ENCODE assay signal across 12 cellular contexts in genomic region chr5:143806568-143806967, GRCh38. TPM values are rescaled to one million over a fixed set of nuclear protein-coding genes. Genes with fewer than 3 reads are reported as not detected.
DNase-seq lines count a peak whose midpoint lies in the region; ATAC-seq, FAIRE-seq and TF ChIP-seq lines count a peak whose summit lies in the region.
"Had no signal": no experiment of that assay in that cellular context is flagged by ENCODE, and none has a peak within 500 bp of the region (broad histone marks: within the 10 kb centered on the region; RNA-seq: fewer than 3 reads in every experiment).

No MANE protein-coding gene starts in this region.

- BruUV-seq in GM12878 (replicated peaks; lab: Mats Ljungman, UMichigan): no TSS peak

- H3K4me3 Mint-ChIP-seq in type B pancreatic cell (peak overlapping the region; percentile 21), CD14-positive monocyte (no peak overlapping the region)

- H3K9me3 ChIP-seq in GM12878 (replicated peaks; ENCODE audit: control insufficient read depth, insufficient read depth, low read length): no peaks in the 10 kb centered on the region
- H3K9me3 ChIP-seq: sigmoid colon, vagina had no signal

- H3K27me3 Mint-ChIP-seq in type B pancreatic cell (no peaks in the 10 kb centered on the region), CD14-positive monocyte (ENCODE audit: low read depth in 3 of 3) (peaks cover 0 to 1% (median 0%) of the 10 kb centered on the region in 3 donors)

- H3K36me3 ChIP-seq in GM12878 (ENCODE audit: control insufficient read depth in 2 of 2, insufficient read depth in 2 of 2, low read length in 1 of 2): no peaks in the 10 kb centered on the region
- H3K36me3 ChIP-seq: sigmoid colon, vagina had no signal

- RAD21 ChIA-PET in GM12878 (lab: Charles Lee; ENCODE audit: unreplicated experiment): interaction anchor here (0.7 to 2.5 kb wide), 17 partner anchors 13 to 589 kb away, joined by 3 to 13 read pairs (median 4); no protein-coding TSS in a partner anchor

- H3K4me1 Mint-ChIP-seq in type B pancreatic cell (ENCODE audit: unreplicated experiment) (peaks cover 16% of the 10 kb centered on the region), CD14-positive monocyte (no peaks in the 10 kb centered on the region)

- H3K4me1 ChIP-seq in GM12878 (ENCODE audit: control insufficient read depth, insufficient read depth, low read length): peaks cover 3% of the 10 kb centered on the region; the same call in 1 of the 2 replicates
- H3K4me1 ChIP-seq: sigmoid colon, vagina had no signal

- peak; percentile 88 for FAIRE-seq in GM19239 (lab: Jason Lieb, UNC)
- FAIRE-seq in GM12878 (lab: Jason Lieb, UNC): peak; percentile 98
- FAIRE-seq: endothelial cell of umbilical vein had no signal

- TF ChIP-seq CTCF in GM12878 (IDR thresholded peaks at IDR 0.05 in 2 of 3, conservative IDR thresholded peaks at IDR 0.05 in 1 of 3; ENCODE audit: control insufficient read depth in 2 of 3, extremely low read depth in 1 of 3, insufficient read depth in 1 of 3, low read depth in 3 of 3, low read length in 3 of 3): no peak
- TF ChIP-seq CTCF in type B pancreatic cell (conservative IDR thresholded peaks at IDR 0.05): no peak
- no peak for TF ChIP-seq CTCF in CD14-positive monocyte (IDR thresholded peaks at IDR 0.05)

- CTCF ChIA-PET in GM12878 (lab: Yijun Ruan, JAX): interaction anchor here (0.9 to 1.6 kb wide), 6 partner anchors 11 to 878 kb away, joined by 3 to 9 read pairs (median 5); no protein-coding TSS in a partner anchor

- POLR2A ChIA-PET in GM12878 (lab: Charles Lee): interaction anchor here (0.6 to 1.2 kb wide), 5 partner anchors 11 to 800 kb away, joined by 3 to 5 read pairs (median 3); no protein-coding TSS in a partner anchor

- DNase-seq in GM19239 (ENCODE audit: insufficient read length, low spot score) (no peak), GM12878 (ENCODE audit: low read depth, low spot score) (peak; percentile 60), type B pancreatic cell (ENCODE audit: extremely low spot score, unreplicated experiment) (no peak), NOMO-1 (lab: John Stamatoyannopoulos, UW; ENCODE audit: unreplicated experiment in 2 of 2) (no peak), CD14-positive monocyte (ENCODE audit: low spot score) (no peak), midbrain (lab: John Stamatoyannopoulos, UW) (no peak)
- DNase-seq: aorta, NCI-H1436 treated with DMSO at 0.1 percent for 48 hours, sigmoid colon had no signal

- no peaks in the 10 kb centered on the region for H3K79me2 ChIP-seq in GM12878 (ENCODE audit: control insufficient read depth, insufficient read depth, low read length)

- peak; percentile 25; the same call in 1 of the 2 replicates for TF ChIP-seq RAD21 in GM12878 (IDR thresholded peaks at IDR 0.05; ENCODE audit: insufficient read depth, low read depth, low read length)

- H3K27me3 ChIP-seq in GM12878 (replicated peaks in 1 of 2; ENCODE audit: control insufficient read depth in 2 of 2, insufficient read depth in 2 of 2, low read length in 1 of 2): no peaks in the 10 kb centered on the region
- H3K27me3 ChIP-seq: sigmoid colon, vagina had no signal

- SMC1A ChIA-PET in GM12878 (lab: Charles Lee; ENCODE audit: uncharacterized antibody, unreplicated experiment): interaction anchor here (0.7 to 2.1 kb wide), 18 partner anchors 12 to 803 kb away, joined by 3 to 15 read pairs (median 4); no protein-coding TSS in a partner anchor

- ATAC-seq in HG02884 (IDR thresholded peaks at IDR 0.05; ENCODE audit: unreplicated experiment): peak; percentile 80
- ATAC-seq in GM12878: peak; percentile 90

- H3K4me2 ChIP-seq in GM12878 (ENCODE audit: control insufficient read depth, insufficient read depth): peak overlapping the region; percentile 63

- peak overlapping the region; percentile 66 for H3K4me3 ChIP-seq in GM12878
- H3K4me3 ChIP-seq: sigmoid colon, vagina had no signal

- in situ Hi-C loops in GM12878 (cut with MboI): no loop called here

- H3K9ac ChIP-seq in GM12878 (ENCODE audit: control insufficient read depth, insufficient read depth, low read length): no peak overlapping the region; the same call in 1 of the 2 replicates

- TF ChIP-seq POLR2A in GM12878 (IDR thresholded peaks at IDR 0.05; ENCODE audit: low read depth, low read length): no peak

- 0% methylated on average over 2 of the region's 2 CpGs for WGBS in GM12878 (ENCODE audit: insufficient coverage, insufficient replicate concordance, low lambda C conversion rate, missing lambda C conversion rate)

- H4K20me1 ChIP-seq in GM12878 (ENCODE audit: control insufficient read depth, insufficient read depth): no peaks in the 10 kb centered on the region

- H3K27ac Mint-ChIP-seq in type B pancreatic cell (no peak overlapping the region), CD14-positive monocyte (no peak overlapping the region)

- intact Hi-C loops in GM12878 (cut with micrococcal nuclease; ENCODE audit: unreplicated experiment): loop anchor here (5.0 kb wide), 1 partner anchor 44 kb away; no protein-coding TSS in a partner anchor
- intact Hi-C loops in CD14-positive monocyte (cut with micrococcal nuclease): no loop called here

- TF ChIP-seq EP300 in GM12878 (IDR thresholded peaks at IDR 0.05; ENCODE audit: borderline replicate concordance in 1 of 2, control insufficient read depth in 1 of 2, low read depth in 2 of 2, low read length in 2 of 2): peak in 1 of 2 experiments; percentile 42; a peak in 1 of 4 replicates

- H3K9me3 Mint-ChIP-seq in type B pancreatic cell (no peaks in the 10 kb centered on the region), CD14-positive monocyte (peaks cover 0 to 2% (median 0%) of the 10 kb centered on the region in 7 donors)

- peak overlapping the region; percentile 34 for H3K27ac ChIP-seq in GM12878 (ENCODE audit: control insufficient read depth, insufficient read depth)
- H3K27ac ChIP-seq: sigmoid colon, vagina had no signal

- H3K36me3 Mint-ChIP-seq in type B pancreatic cell (no peaks in the 10 kb centered on the region), CD14-positive monocyte (no peaks in the 10 kb centered on the region)

- peak overlapping the region; percentile 62 for H2AFZ ChIP-seq in GM12878 (ENCODE audit: control insufficient read depth, low read depth, low read length)

TF ChIP-seq in GM12878, 131 proteins besides CTCF, POLR2A, EP300 and RAD21 (continues in another document):
- TF ChIP-seq USF2 (IDR thresholded peaks at IDR 0.05; ENCODE audit: borderline replicate concordance, low read depth, low read length): no peak; the same call in 1 of the 2 replicates
- TF ChIP-seq HDAC6 (IDR thresholded peaks at IDR 0.05; ENCODE audit: unreplicated experiment): no peak
- TF ChIP-seq CREM (IDR thresholded peaks at IDR 0.05; ENCODE audit: low read depth): peak; percentile 58
- TF ChIP-seq ZSCAN29 (IDR thresholded peaks at IDR 0.05): no peak
- TF ChIP-seq, protein P1, sequence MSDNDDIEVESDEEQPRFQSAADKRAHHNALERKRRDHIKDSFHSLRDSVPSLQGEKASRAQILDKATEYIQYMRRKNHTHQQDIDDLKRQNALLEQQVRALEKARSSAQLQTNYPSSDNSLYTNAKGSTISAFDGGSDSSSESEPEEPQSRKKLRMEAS (IDR thresholded peaks at IDR 0.05; ENCODE audit: low read depth, low read length): no peak
- peak; percentile 82 for TF ChIP-seq IKZF1 (conservative IDR thresholded peaks at IDR 0.05)
- no peak for TF ChIP-seq BRCA1 (IDR thresholded peaks at IDR 0.05; ENCODE audit: low read depth, low read length)
- no peak for TF ChIP-seq SREBF1 (IDR thresholded peaks at IDR 0.05; ENCODE audit: low read length)
- no peak for TF ChIP-seq RFX5 (IDR thresholded peaks at IDR 0.05; ENCODE audit: low read depth, low read length)
- no peak for TF ChIP-seq ZNF384 (IDR thresholded peaks at IDR 0.05; ENCODE audit: borderline replicate concordance, low read depth, low read length)
- no peak for TF ChIP-seq NFYA (IDR thresholded peaks at IDR 0.05; ENCODE audit: borderline replicate concordance, low read depth, low read length)
- no peak for TF ChIP-seq SP1 (IDR thresholded peaks at IDR 0.05; ENCODE audit: low read depth, low read length)

RNA-seq across cellular contexts. Expression of gene HMHB1, which starts 5.4 kb away (rescaled TPM):
- total RNA-seq in GM12878 (2013; cell fraction: nucleolus; rRNA removed): not detected in 2 replicates
- total RNA-seq in GM12878 (2014; rRNA removed): 0.45 and 2.0 TPM in 2 replicates
- 3.0 and 3.1 TPM in 2 replicates for total RNA-seq in GM12878 (2014; rRNA removed; fragmentation: Illumina TruSeq; extraction: Trizol)
- 3.0 and 3.6 TPM in 2 replicates for total RNA-seq in GM12878 (2021)
- not detected for polyA plus RNA-seq in GM12878 (2011; ENCODE audit: low read depth)
- polyA plus RNA-seq in GM12878 (2011; rRNA removed): 1.5 and 2.1 TPM in 2 replicates
- 0.81 TPM in 1 of 2 replicates, not detected in the other for polyA plus RNA-seq in GM12878 (2011; cell fraction: cytosol; rRNA removed)
- polyA plus RNA-seq in GM12878 (2011; cell fraction: nucleus; rRNA removed): 0.76 TPM in 1 of 2 replicates, not detected in the other
- polyA plus RNA-seq in GM12878 (2012): 1.6 and 2.6 TPM in 2 replicates
- polyA plus RNA-seq in GM12878 (2014; fragmentation: Illumina TruSeq; extraction: Trizol): 1.6 TPM in 1 of 2 replicates, not detected in the other
- polyA plus RNA-seq in GM12878 (2014; fragmentation: Nextera tagmentation; extraction: Ambion mirVana): 10 to 100 TPM; 16.0 to 20.3 TPM
- polyA plus RNA-seq in GM12878 (2014; rRNA removed): 4.1 and 6.2 TPM in 2 replicates
- polyA plus RNA-seq in GM12878 (2016; fragmentation: Nextera tagmentation; extraction: Ambion mirVana): 1 to 10 TPM; 7.5 to 9.5 TPM
- not detected in 2 replicates for polyA minus RNA-seq in GM12878 (2011; rRNA and poly(A)+ RNA removed)
- polyA minus RNA-seq in GM12878 (2011; cell fraction: cytosol; rRNA and poly(A)+ RNA removed): not detected in 2 replicates
- polyA minus RNA-seq in GM12878 (2011; cell fraction: nucleus; rRNA and poly(A)+ RNA removed): not detected in 2 replicates
- not detected in 2 replicates for total RNA-seq in type B pancreatic cell (ENCODE audit: low replicate concordance)
- not detected for polyA plus RNA-seq in CD14-positive monocyte
- total RNA-seq: aorta, endothelial cell of umbilical vein, sigmoid colon, vagina had no signal
- polyA plus RNA-seq: aorta, endothelial cell of umbilical vein, sigmoid colon had no signal
